19 cellular contexts compared by ENCODE assay signal in genomic region chr1:248273225-248273624, GRCh38. TPM values are rescaled to one million over a fixed set of nuclear protein-coding genes. Genes with fewer than 3 reads are reported as not detected.
"Had no signal": no experiment of that assay in that cellular context is flagged by ENCODE, and none has a peak within 500 bp of the region (broad histone marks: within the 10 kb centered on the region; RNA-seq: fewer than 3 reads in every experiment).

No MANE protein-coding gene starts in this region.

RNA-seq across cellular contexts. Expression of gene OR2T33, which starts 4.6 kb away (rescaled TPM):
- total RNA-seq: colonic mucosa, dermis microvascular lymphatic vessel endothelial cell, endodermal cell, esophagus mucosa, esophagus squamous epithelium, gastrocnemius medialis, glomerular endothelial cell, heart right ventricle, kidney epithelial cell, left cardiac atrium, left lung, left ventricle myocardium superior, lower leg skin, lung, mammary epithelial cell, mononuclear cell, mucosa of gallbladder had no signal
- polyA plus RNA-seq: keratinocyte, lung, mammary epithelial cell had no signal

RNA-seq across cellular contexts. Expression of gene OR2T12, which starts 30.0 kb away (rescaled TPM):
- total RNA-seq: cerebellum, colonic mucosa, dermis microvascular lymphatic vessel endothelial cell, endodermal cell, esophagus mucosa, esophagus squamous epithelium, gastrocnemius medialis, glomerular endothelial cell, heart right ventricle, kidney epithelial cell, left cardiac atrium, left lung, left ventricle myocardium superior, lower leg skin, lung, mammary epithelial cell, mononuclear cell, mucosa of gallbladder had no signal
- polyA plus RNA-seq: heart right ventricle, keratinocyte, lung, mammary epithelial cell had no signal

RNA-seq across cellular contexts. Expression of gene OR2M4, which starts 42.0 kb away (rescaled TPM):
- total RNA-seq: colonic mucosa, dermis microvascular lymphatic vessel endothelial cell, endodermal cell, esophagus mucosa, esophagus squamous epithelium, gastrocnemius medialis, glomerular endothelial cell, heart right ventricle, kidney epithelial cell, left cardiac atrium, left lung, left ventricle myocardium superior, lower leg skin, lung, mammary epithelial cell, mononuclear cell, mucosa of gallbladder had no signal
- polyA plus RNA-seq: heart right ventricle, keratinocyte, lung, mammary epithelial cell had no signal

RNA-seq across cellular contexts. Expression of gene OR2M7, which starts 51.1 kb away (rescaled TPM):
- total RNA-seq: cerebellum, colonic mucosa, dermis microvascular lymphatic vessel endothelial cell, endodermal cell, esophagus mucosa, esophagus squamous epithelium, gastrocnemius medialis, glomerular endothelial cell, heart right ventricle, kidney epithelial cell, left cardiac atrium, left lung, left ventricle myocardium superior, lower leg skin, lung, mammary epithelial cell, mononuclear cell, mucosa of gallbladder had no signal
- polyA plus RNA-seq: heart right ventricle, keratinocyte, lung, mammary epithelial cell had no signal
